29 cellular contexts compared by ENCODE assay signal in the genomic region with DNA sequence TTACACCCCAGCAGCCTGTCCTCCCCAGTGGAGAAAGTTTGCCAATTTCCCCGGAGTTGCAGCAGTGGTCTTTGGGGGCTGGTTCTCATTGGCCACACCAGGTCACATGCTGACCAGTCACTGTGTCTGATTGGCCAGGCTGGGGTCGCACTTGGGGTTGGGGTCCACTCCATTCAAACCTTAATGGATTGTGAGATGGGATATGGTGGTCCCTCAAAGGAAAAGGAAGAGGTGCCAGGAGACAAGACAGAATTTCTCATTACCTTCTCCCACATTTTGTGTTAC. TPM values are rescaled to one million over a fixed set of nuclear protein-coding genes. Genes with fewer than 3 reads are reported as not detected.
A peak's percentile ranks its signal among the peaks of the same experiment; 100 is the strongest.
DNase-seq lines count a peak whose midpoint lies in the region; ATAC-seq, FAIRE-seq and TF ChIP-seq lines count a peak whose summit lies in the region.
"Had no signal": no experiment of that assay in that cellular context is flagged by ENCODE, and none has a peak within 500 bp of the region (broad histone marks: within the 10 kb centered on the region; RNA-seq: fewer than 3 reads in every experiment).

No MANE protein-coding gene starts in this region.

- H3K4ac ChIP-seq in H1 (replicated peaks; ENCODE audit: insufficient read length, low read depth, low read length): no peak overlapping the region

- FAIRE-seq in H1 (lab: Jason Lieb, UNC): no peak
- FAIRE-seq: GM18507, GM19239, H54 had no signal

- WGBS in H1 (ENCODE audit: extremely low coverage in 1 of 2, insufficient coverage in 1 of 2, insufficient read length in 1 of 2, insufficient replicate concordance in 2 of 2, low coverage in 1 of 2, low lambda C conversion rate in 2 of 2, missing lambda C conversion rate in 1 of 2), 2 experiments: 63% methylated on average over 2 of the region's 2 CpGs; no CpG with 5 or more reads in 1 of the 2 experiments

- H3K23ac ChIP-seq in H1 (ENCODE audit: insufficient read length): no peak overlapping the region

- H2BK120ac ChIP-seq in H1 (replicated peaks; ENCODE audit: low read depth, low read length): no peak overlapping the region

- CTCF ChIA-PET in H1 (lab: Charles Lee; ENCODE audit: partially characterized antibody): interaction anchor here (0.8 to 1.4 kb wide), 7 partner anchors 9 to 69 kb away, joined by 3 to 8 read pairs (median 4); no protein-coding TSS in a partner anchor

- no peak for TF ChIP-seq POLR2A in H1 (IDR thresholded peaks at IDR 0.05; ENCODE audit: control extremely low read depth in 1 of 2, low read depth in 2 of 2, low read length in 2 of 2)

- no peak overlapping the region for H4K8ac ChIP-seq in H1 (ENCODE audit: extremely low read depth, insufficient read depth, low read length)

- no peak overlapping the region for H3K56ac ChIP-seq in H1 (replicated peaks; ENCODE audit: insufficient read length, low read depth, low read length)

- H4K5ac ChIP-seq in H1 (ENCODE audit: insufficient read length, low read depth, low read length): no peak overlapping the region

- TF ChIP-seq RAD21 in Ishikawa (IDR thresholded peaks at IDR 0.05; ENCODE audit: low read depth) (no peak), H1 (IDR thresholded peaks at IDR 0.05 in 1 of 2, conservative IDR thresholded peaks at IDR 0.05 in 1 of 2; ENCODE audit: low read depth in 2 of 2, low read length in 2 of 2) (no peak)

- DNase-seq in ELF-1 (ENCODE audit: low read depth, low spot score) (peak; percentile 54), H1 (ENCODE audit: low read depth in 1 of 2, low spot score in 2 of 2) (no peak), ecto neural progenitor cell (ENCODE audit: low spot score) (no peak), putamen (ENCODE audit: low spot score) (no peak)
- no peak for DNase-seq in activated effector memory CD4-positive, alpha-beta T cell treated with Interleukin-2 at 50 U/mL for 16 hours
- DNase-seq: activated CD8-positive, alpha-beta memory T cell treated with anti-CD3 and anti-CD28 coated beads, Interleukin-2, amount 50 U/mL, for 48 hours; activated CD8-positive, alpha-beta T cell treated with anti-CD3 and anti-CD28 coated beads for 36 hours; amniotic stem cell; Calu3; DND-41; MM.1S; naive thymus-derived CD4-positive, alpha-beta T cell; NCI-H1436 treated with DMSO at 0.1 percent for 48 hours; NCI-H2081 treated with DMSO at 0.1 percent for 48 hours; NCI-H226; NCI-H526 treated with DMSO at 0.1 percent for 48 hours; occipital lobe; psoas muscle; SHP77; stimulated activated naive B cell treated with anti-CD40 and anti-IgM and Interleukin-4, amounts not matched to agents 10 μg/mL and 1 μg/mL and 100 μg/mL, for 72 hours; testis had no signal

- peaks cover 0 to 7% (median 3%) of the 10 kb centered on the region in 4 experiments; a peak in 3 of 7 replicates for H3K27me3 ChIP-seq in H1 (replicated peaks in 1 of 4; ENCODE audit: control insufficient read depth in 3 of 4, extremely low read depth in 1 of 4, insufficient read depth in 3 of 4, low read length in 3 of 4)
- peaks cover 30% of the 10 kb centered on the region for H3K27me3 ChIP-seq in neutrophil
- H3K27me3 ChIP-seq: testis had no signal

- no peak for ATAC-seq in esophagus mucosa
- ATAC-seq: activated CD8-positive, alpha-beta T cell treated with anti-CD3 and anti-CD28 coated beads for 36 hours; naive thymus-derived CD4-positive, alpha-beta T cell; Panc1; psoas muscle; stimulated activated naive B cell treated with anti-CD40 and anti-IgM and Interleukin-4, amounts not matched to agents 10 μg/mL and 1 μg/mL and 100 μg/mL, for 72 hours had no signal

- peak overlapping the region; percentile 5; the same call in 1 of the 2 replicates for H2AK5ac ChIP-seq in H1 (ENCODE audit: low read depth, low read length)

- no peaks in the 10 kb centered on the region for H3K9me3 ChIP-seq in H1 (ENCODE audit: insufficient read depth in 2 of 2, low read depth in 1 of 2, low read length in 1 of 2)
- no peaks in the 10 kb centered on the region for H3K9me3 ChIP-seq in neutrophil
- H3K9me3 ChIP-seq: psoas muscle, testis had no signal

- H3K4me1 ChIP-seq in H1 (replicated peaks in 1 of 4; ENCODE audit: control insufficient read depth in 3 of 4, insufficient read depth in 4 of 4, low read length in 3 of 4): peaks cover 13 to 21% (median 17%) of the 10 kb centered on the region in 4 experiments
- peaks cover 80 to 89% of the 10 kb centered on the region in 2 experiments for H3K4me1 ChIP-seq in neutrophil (ENCODE audit: control insufficient read depth in 1 of 2, insufficient read depth in 1 of 2, low read depth in 1 of 2, low read length in 1 of 2)

- 0 out of 2 replicates have a peak overlapping the region, but pooled peaks have one; percentile 81 for H2BK15ac ChIP-seq in H1 (ENCODE audit: low read length)

- no peak overlapping the region; the same call in 1 of the 2 replicates for H3K18ac ChIP-seq in H1 (ENCODE audit: extremely low read depth, low read length)

- H3K9ac ChIP-seq in H1 (replicated peaks in 1 of 4; ENCODE audit: extremely low read depth in 1 of 4, low read depth in 3 of 4, low read length in 3 of 4): no peak overlapping the region; a peak in 1 of 7 replicates

- no peak overlapping the region; the same call in 1 of the 2 replicates for H2BK12ac ChIP-seq in H1 (ENCODE audit: low read depth, low read length)

- H4K91ac ChIP-seq in H1 (replicated peaks; ENCODE audit: insufficient read length, low read length): no peak overlapping the region

- H2AFZ ChIP-seq in H1 (ENCODE audit: low read length): no peak overlapping the region

- no peak for TF ChIP-seq EP300 in Ishikawa (IDR thresholded peaks at IDR 0.05; ENCODE audit: borderline replicate concordance)
- no peak for TF ChIP-seq EP300 in H1 (IDR thresholded peaks at IDR 0.05; ENCODE audit: borderline replicate concordance in 1 of 2, low read depth in 2 of 2, low read length in 2 of 2)

- H2BK5ac ChIP-seq in H1 (ENCODE audit: low read depth, low read length): 0 out of 2 replicates have a peak overlapping the region, but pooled peaks have one; percentile 39

- POLR2A ChIA-PET in H1 (lab: Charles Lee; ENCODE audit: partially characterized antibody): interaction anchor here (0.8 to 1.4 kb wide), 3 partner anchors 19 to 62 kb away, joined by 3 to 4 read pairs (median 4); no protein-coding TSS in a partner anchor

- H3K36me3 ChIP-seq in H1 (ENCODE audit: control insufficient read depth in 2 of 4, insufficient read depth in 4 of 4, low read length in 3 of 4) (no peaks in the 10 kb centered on the region), neutrophil (no peaks in the 10 kb centered on the region)

- H4K20me1 ChIP-seq in H1 (replicated peaks in 1 of 2; ENCODE audit: control insufficient read depth in 1 of 2, insufficient read depth in 2 of 2, low read length in 2 of 2): peaks cover 0 to 2% of the 10 kb centered on the region in 2 experiments

- H3K4me3 ChIP-seq in H1 (ENCODE audit: extremely low read depth in 1 of 4, insufficient read depth in 2 of 4, low read depth in 3 of 4, low read length in 4 of 4) (0 out of 8 replicates have a peak overlapping the region, but pooled peaks of 1 of the 4 experiments have one; percentile 5), neutrophil (ENCODE audit: low read depth in 1 of 2, low read length in 1 of 2) (peak overlapping the region; percentile 18 to 42)
- H3K4me3 ChIP-seq: psoas muscle, testis had no signal

- H3K79me1 ChIP-seq in H1 (ENCODE audit: low read depth, low read length): no peaks in the 10 kb centered on the region

- H3K79me2 ChIP-seq in H1 (ENCODE audit: control insufficient read depth in 1 of 2, insufficient read depth in 2 of 2, low read length in 2 of 2): no peaks in the 10 kb centered on the region

- no peak overlapping the region for H2BK20ac ChIP-seq in H1 (ENCODE audit: low read length)

- H3K23me2 ChIP-seq in H1 (ENCODE audit: low read depth, low read length): peaks cover 19% of the 10 kb centered on the region; the same call in 1 of the 2 replicates

- peak overlapping the region; percentile 36 to 59; a peak in 3 of 4 replicates for H3K4me2 ChIP-seq in H1 (ENCODE audit: insufficient read depth in 1 of 2, low read depth in 2 of 2, low read length in 2 of 2)

- H3K14ac ChIP-seq in H1 (ENCODE audit: insufficient read length): no peak overlapping the region

- no peak for TF ChIP-seq CTCF in H1 (IDR thresholded peaks at IDR 0.05; ENCODE audit: control extremely low read depth in 1 of 3, insufficient read depth in 1 of 3, low read depth in 1 of 3, low read length in 3 of 3)
- TF ChIP-seq CTCF in neutrophil (IDR thresholded peaks at IDR 0.05): no peak

- no peak overlapping the region for H3K27ac ChIP-seq in H1 (ENCODE audit: low read depth, low read length)
- H3K27ac ChIP-seq in neutrophil: peak overlapping the region; percentile 91
- H3K27ac ChIP-seq: psoas muscle, testis had no signal

RNA-seq across cellular contexts. Expression of a gene that starts 3.4 kb away (rescaled TPM):
- 11.0 and 12.2 TPM in 2 replicates for total RNA-seq in H1 (2021; fragmentation: NEBNext Ultra II Directional; extraction: Animal tissue kit (Norgen Biotek cat#: 25700))
- polyA plus RNA-seq in H1 (2011; rRNA removed): 14.4 and 17.5 TPM in 2 replicates
- 20.7 TPM for polyA plus RNA-seq in H1 (2011; cell fraction: cytosol; rRNA removed)
- 17.1 TPM for polyA plus RNA-seq in H1 (2011; cell fraction: nucleus; rRNA removed)
- 12.0 to 16.7 TPM (median 14.4 TPM) in 4 replicates for polyA plus RNA-seq in H1 (2012, experiment 1 of 2)
- 13.0 TPM for polyA plus RNA-seq in H1 (2012, experiment 2 of 2)
- 35.8 TPM for polyA plus RNA-seq in H1 (2013, experiment 1 of 2)
- polyA plus RNA-seq in H1 (2013, experiment 2 of 2): 34.9 TPM
- polyA minus RNA-seq in H1 (2011; rRNA and poly(A)+ RNA removed): 2.3 and 4.2 TPM in 2 replicates
- polyA minus RNA-seq in H1 (2011; cell fraction: cytosol; rRNA and poly(A)+ RNA removed): 4.3 TPM
- polyA minus RNA-seq in H1 (2011; cell fraction: nucleus; rRNA and poly(A)+ RNA removed): 5.6 TPM
- total RNA-seq in esophagus mucosa: 2.4 TPM
- total RNA-seq: kidney epithelial cell had no signal

RNA-seq across cellular contexts. Expression of a gene that starts 4.8 kb away (rescaled TPM):
- total RNA-seq in H1 (2021; fragmentation: NEBNext Ultra II Directional; extraction: Animal tissue kit (Norgen Biotek cat#: 25700)): 21.1 and 21.6 TPM in 2 replicates
- polyA plus RNA-seq in H1 (2011; rRNA removed): 21.0 and 33.5 TPM in 2 replicates
- polyA plus RNA-seq in H1 (2011; cell fraction: cytosol; rRNA removed): 19.9 TPM
- polyA plus RNA-seq in H1 (2011; cell fraction: nucleus; rRNA removed): 19.7 TPM
- polyA plus RNA-seq in H1 (2012, experiment 1 of 2): 19.1 to 26.5 TPM (median 23.9 TPM) in 4 replicates
- polyA plus RNA-seq in H1 (2012, experiment 2 of 2): 24.8 TPM
- 32.6 TPM for polyA plus RNA-seq in H1 (2013, experiment 1 of 2)
- polyA plus RNA-seq in H1 (2013, experiment 2 of 2): 36.9 TPM
- polyA minus RNA-seq in H1 (2011; rRNA and poly(A)+ RNA removed): 9.5 and 14.4 TPM in 2 replicates
- 8.3 TPM for polyA minus RNA-seq in H1 (2011; cell fraction: cytosol; rRNA and poly(A)+ RNA removed)
- 9.9 TPM for polyA minus RNA-seq in H1 (2011; cell fraction: nucleus; rRNA and poly(A)+ RNA removed)
- total RNA-seq in esophagus mucosa: 1.4 TPM

RNA-seq across cellular contexts. Expression of a gene that starts 5.6 kb away (rescaled TPM):
- total RNA-seq in H1 (2021; fragmentation: NEBNext Ultra II Directional; extraction: Animal tissue kit (Norgen Biotek cat#: 25700)): 135 and 138 TPM in 2 replicates
- polyA plus RNA-seq in H1 (2011; rRNA removed): 89.7 and 163 TPM in 2 replicates
- 92.0 TPM for polyA plus RNA-seq in H1 (2011; cell fraction: cytosol; rRNA removed)
- 116 TPM for polyA plus RNA-seq in H1 (2011; cell fraction: nucleus; rRNA removed)
- 79.3 to 101 TPM (median 84.8 TPM) in 4 replicates for polyA plus RNA-seq in H1 (2012, experiment 1 of 2)
- polyA plus RNA-seq in H1 (2012, experiment 2 of 2): 110 TPM
- 108 TPM for polyA plus RNA-seq in H1 (2013, experiment 1 of 2)
- polyA plus RNA-seq in H1 (2013, experiment 2 of 2): 104 TPM
- 46.1 and 52.4 TPM in 2 replicates for polyA minus RNA-seq in H1 (2011; rRNA and poly(A)+ RNA removed)
- polyA minus RNA-seq in H1 (2011; cell fraction: cytosol; rRNA and poly(A)+ RNA removed): 83.1 TPM
- 102 TPM for polyA minus RNA-seq in H1 (2011; cell fraction: nucleus; rRNA and poly(A)+ RNA removed)
- 48.8 TPM for total RNA-seq in esophagus mucosa

RNA-seq across cellular contexts. Expression of a gene that starts 33.9 kb away (rescaled TPM):
- total RNA-seq in H1 (2021; fragmentation: NEBNext Ultra II Directional; extraction: Animal tissue kit (Norgen Biotek cat#: 25700)): 1.3 and 2.7 TPM in 2 replicates
- 0.44 and 1.2 TPM in 2 replicates for polyA plus RNA-seq in H1 (2011; rRNA removed)
- 0.32 TPM for polyA plus RNA-seq in H1 (2011; cell fraction: cytosol; rRNA removed)
- 5.2 TPM for polyA plus RNA-seq in H1 (2011; cell fraction: nucleus; rRNA removed)
- polyA plus RNA-seq in H1 (2012, experiment 1 of 2): 1.1 to 4.3 TPM (median 2.6 TPM) in 4 replicates
- 2.4 TPM for polyA plus RNA-seq in H1 (2012, experiment 2 of 2)
- polyA plus RNA-seq in H1 (2013, experiment 1 of 2): 0.85 TPM
- polyA plus RNA-seq in H1 (2013, experiment 2 of 2): 0.79 TPM
- polyA minus RNA-seq in H1 (2011; rRNA and poly(A)+ RNA removed): 2.8 and 6.9 TPM in 2 replicates
- 1.5 TPM for polyA minus RNA-seq in H1 (2011; cell fraction: cytosol; rRNA and poly(A)+ RNA removed)
- 39.4 TPM for polyA minus RNA-seq in H1 (2011; cell fraction: nucleus; rRNA and poly(A)+ RNA removed)
- total RNA-seq in esophagus mucosa: 2.5 TPM
